In the genomic region with DNA sequence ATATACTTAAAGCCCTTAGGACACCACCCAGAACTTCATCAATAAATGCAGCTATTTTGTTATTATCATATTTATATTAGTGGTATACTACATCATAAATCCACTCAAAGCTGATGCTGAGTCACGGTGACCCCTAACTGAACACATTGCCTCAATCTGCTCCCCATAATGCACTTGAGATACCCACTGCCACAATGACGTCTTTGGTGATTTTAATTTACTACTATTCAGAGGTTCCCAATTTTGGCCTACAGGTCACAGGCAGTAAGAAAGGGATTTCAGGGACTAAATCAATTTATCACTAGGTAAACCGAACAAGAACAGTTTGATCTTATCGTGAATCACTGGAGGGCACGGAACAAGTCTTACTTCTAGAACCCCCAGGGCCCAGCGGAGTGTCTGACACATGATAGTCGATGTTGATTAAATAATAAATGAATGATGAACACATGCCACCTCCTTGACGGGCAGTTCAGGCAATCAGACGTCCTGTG, we compare ENCODE assay signal across 8 cellular contexts. TPM values are rescaled to one million over a fixed set of nuclear protein-coding genes. Genes with fewer than 3 reads are reported as not detected.
DNase-seq lines count a peak whose midpoint lies in the region; ATAC-seq and TF ChIP-seq lines count a peak whose summit lies in the region.

No MANE protein-coding gene starts in this region.

- 20 to 44% methylated on average over 6 to 9 of the region's 9 CpGs for WGBS in testis, 2 donors

- no peaks in the 10 kb centered on the region for H3K36me3 ChIP-seq in testis (ENCODE audit: low read depth, missing control alignments)

- peak overlapping the region; percentile 86 for H3K27ac ChIP-seq in angular gyrus (ENCODE audit: low read depth, low read length)
- peak overlapping the region; percentile 90 for H3K27ac ChIP-seq in layer of hippocampus (ENCODE audit: low read depth, low read length)
- H3K27ac ChIP-seq in testis, result peak overlapping the region; percentile 48 to 95

- peak overlapping the region; percentile 94 for H3K4me3 Mint-ChIP-seq in activated T-cell treated with anti-CD3 and anti-CD28 coated beads, Interleukin-2, amount 50 U/mL, for 24 hours

- intact Hi-C loops in testis (cut with DNase I; ENCODE audit: low total_unique reads), result loop anchor here (5.0 kb wide), 1 partner anchor 70 kb away; a partner anchor contains a TSS

- peak overlapping the region; percentile 82 to 96 for H3K4me3 ChIP-seq in testis

- no peaks in the 10 kb centered on the region for H3K9me3 ChIP-seq in testis

- TF ChIP-seq CTCF in testis (IDR thresholded peaks at IDR 0.05), result no peak
- no peak for TF ChIP-seq CTCF in omental fat pad (IDR thresholded peaks at IDR 0.05)

- no peaks in the 10 kb centered on the region for H3K4me1 ChIP-seq in testis

- no peaks in the 10 kb centered on the region for H3K27me3 Mint-ChIP-seq in activated T-cell treated with anti-CD3 and anti-CD28 coated beads, Interleukin-2, amount 50 U/mL, for 24 hours

- no peak for DNase-seq in activated T-cell treated with anti-CD3 and anti-CD28 coated beads, Interleukin-2, amount 50 U/mL, for 24 hours
- DNase-seq in activated T-cell treated with anti-CD3 and anti-CD28 coated beads for 4 hours (no peak), testis (no peak), NCI-H526 treated with DMSO at 0.1 percent for 48 hours (lab: John Stamatoyannopoulos, UW) (no peak), omental fat pad (ENCODE audit: low spot score) (no peak)

- no peak for TF ChIP-seq POLR2A in testis (IDR thresholded peaks at IDR 0.05)

- H3K4me1 Mint-ChIP-seq in activated T-cell treated with anti-CD3 and anti-CD28 coated beads, Interleukin-2, amount 50 U/mL, for 24 hours (ENCODE audit: low read depth), result peaks cover 33% of the 10 kb centered on the region

- no peak for ATAC-seq in omental fat pad (ENCODE audit: low FRiP score)
- no peak for ATAC-seq in GM19351 (IDR thresholded peaks at IDR 0.05; ENCODE audit: unreplicated experiment)

- peak overlapping the region; percentile 86 for H3K27ac Mint-ChIP-seq in activated T-cell treated with anti-CD3 and anti-CD28 coated beads, Interleukin-2, amount 50 U/mL, for 24 hours

- no peaks in the 10 kb centered on the region for H3K9me3 Mint-ChIP-seq in activated T-cell treated with anti-CD3 and anti-CD28 coated beads, Interleukin-2, amount 50 U/mL, for 24 hours

- H3K36me3 Mint-ChIP-seq in activated T-cell treated with anti-CD3 and anti-CD28 coated beads, Interleukin-2, amount 50 U/mL, for 24 hours (ENCODE audit: low read depth), result peaks cover 23% of the 10 kb centered on the region

- H3K27me3 ChIP-seq in layer of hippocampus (ENCODE audit: control insufficient read depth, insufficient read depth, low read length) (no peaks in the 10 kb centered on the region), testis (no peaks in the 10 kb centered on the region)

RNA-seq across cellular contexts. Expression of a gene that starts 0.5 kb away (rescaled TPM):
- total RNA-seq in testis, result 10 to 100 TPM; 29.7 to 43.9 TPM
- polyA plus RNA-seq in testis (ENCODE audit: insufficient read depth, low read depth, low replicate concordance), result 50.9 TPM
- 10 to 100 TPM; 16.8 to 35.2 (median 24.6) TPM for total RNA-seq in omental fat pad

RNA-seq across cellular contexts. Expression of a gene that starts 16.9 kb away (rescaled TPM):
- total RNA-seq in testis (1 to 10 TPM; 6.4 to 9.8 TPM), omental fat pad (1 to 10 TPM; 2.0 to 9.6 (median 2.8) TPM)
- 11.0 TPM for polyA plus RNA-seq in testis (ENCODE audit: insufficient read depth, low read depth, low replicate concordance)
